In genomic region chr3:128783774-128784173, GRCh38 we compare ENCODE assay signal across 14 cellular contexts. TPM values are rescaled to one million over a fixed set of nuclear protein-coding genes. Genes with fewer than 3 reads are reported as not detected.
DNase-seq lines count a peak whose midpoint lies in the region; ATAC-seq lines count a peak whose summit lies in the region.
"Had no signal": no experiment of that assay in that cellular context is flagged by ENCODE, and none has a peak within 500 bp of the region (broad histone marks: within the 10 kb centered on the region; RNA-seq: fewer than 3 reads in every experiment).

No MANE protein-coding gene starts in this region.

- no peaks in the 10 kb centered on the region for H3K27me3 ChIP-seq in skeletal muscle tissue (ENCODE audit: control insufficient read depth in 3 of 3, insufficient read depth in 3 of 3, low read length in 3 of 3)
- H3K27me3 ChIP-seq: adrenal gland, MG63, upper lobe of right lung had no signal

- peaks cover 38% of the 10 kb centered on the region for H3K36me3 Mint-ChIP-seq in activated T-cell treated with anti-CD3 and anti-CD28 coated beads, Interleukin-2, amount 50 U/mL, for 24 hours (ENCODE audit: low read depth)
- peaks cover 3% of the 10 kb centered on the region for H3K36me3 Mint-ChIP-seq in activated T-helper 17 cell treated with anti-CD3 and anti-CD28 coated beads, Interleukin-2, amount 50 U/mL, for 72 hours (ENCODE audit: low read depth)
- H3K36me3 Mint-ChIP-seq: CD8-positive, alpha-beta T cell had no signal

- H3K9me3 Mint-ChIP-seq in activated T-cell treated with anti-CD3 and anti-CD28 coated beads, Interleukin-2, amount 50 U/mL, for 24 hours: no peaks in the 10 kb centered on the region
- no peaks in the 10 kb centered on the region for H3K9me3 Mint-ChIP-seq in activated T-helper 17 cell treated with anti-CD3 and anti-CD28 coated beads, Interleukin-2, amount 50 U/mL, for 72 hours
- H3K9me3 Mint-ChIP-seq: CD8-positive, alpha-beta T cell had no signal

- H3K9me3 ChIP-seq in skeletal muscle tissue (ENCODE audit: control insufficient read depth in 3 of 3, low read length in 3 of 3): no peaks in the 10 kb centered on the region
- H3K9me3 ChIP-seq: adrenal gland, MG63, upper lobe of right lung had no signal

- no peak for DNase-seq in activated T-cell treated with anti-CD3 and anti-CD28 coated beads, Interleukin-2, amount 50 U/mL, for 24 hours
- DNase-seq in activated T-cell treated with anti-CD3 and anti-CD28 coated beads, Interleukin-2, amount 50 U/mL, for 1 hour: no peak
- no peak for DNase-seq in left cardiac atrium
- DNase-seq: MG63, NCI-H774, SIG-M5, upper lobe of right lung had no signal

- H3K36me3 ChIP-seq in skeletal muscle tissue (ENCODE audit: control insufficient read depth in 3 of 3, insufficient read depth in 3 of 3, low read length in 3 of 3): no peaks in the 10 kb centered on the region
- H3K36me3 ChIP-seq: adrenal gland, upper lobe of right lung had no signal

- peak overlapping the region in 2 of 3 donors; percentile 34 to 39 for H3K9ac ChIP-seq in skeletal muscle tissue (ENCODE audit: low read depth in 1 of 3, low read length in 3 of 3)

- H3K4me3 Mint-ChIP-seq in activated T-cell treated with anti-CD3 and anti-CD28 coated beads, Interleukin-2, amount 50 U/mL, for 24 hours: no peak overlapping the region
- H3K4me3 Mint-ChIP-seq in activated T-helper 17 cell treated with anti-CD3 and anti-CD28 coated beads, Interleukin-2, amount 50 U/mL, for 72 hours: no peak overlapping the region
- H3K4me3 Mint-ChIP-seq: CD8-positive, alpha-beta T cell had no signal

- no peak for ATAC-seq in activated T-helper 17 cell treated with anti-CD3 and anti-CD28 coated beads, Interleukin-2, amount 50 U/mL, for 72 hours (replicated peaks)
- ATAC-seq in left cardiac atrium (peak; percentile 64 to 67), HG03175 (IDR thresholded peaks at IDR 0.05; ENCODE audit: unreplicated experiment) (no peak), HG03571 (IDR thresholded peaks at IDR 0.05; ENCODE audit: unreplicated experiment) (no peak), HG03521 (IDR thresholded peaks at IDR 0.05; ENCODE audit: unreplicated experiment) (no peak)

- no peak overlapping the region for H3K4me3 ChIP-seq in skeletal muscle tissue (ENCODE audit: low read length in 3 of 3)
- H3K4me3 ChIP-seq: adrenal gland, MG63, upper lobe of right lung had no signal

- H3K27me3 Mint-ChIP-seq in activated T-cell treated with anti-CD3 and anti-CD28 coated beads, Interleukin-2, amount 50 U/mL, for 24 hours: no peaks in the 10 kb centered on the region
- H3K27me3 Mint-ChIP-seq in activated T-helper 17 cell treated with anti-CD3 and anti-CD28 coated beads, Interleukin-2, amount 50 U/mL, for 72 hours: no peaks in the 10 kb centered on the region

- H3K27ac ChIP-seq in skeletal muscle tissue (ENCODE audit: low read depth, low read length): peak overlapping the region; percentile 79
- H3K27ac ChIP-seq: adrenal gland, upper lobe of right lung had no signal

- intact Hi-C loops in left cardiac atrium (cut with DNase I): loop anchor here in 1 of 2 donors (10.0 kb wide), 1 partner anchor 59 kb away; the partner anchor contains the start of gene RAB7A

- peaks cover 94% of the 10 kb centered on the region for H3K4me1 Mint-ChIP-seq in activated T-cell treated with anti-CD3 and anti-CD28 coated beads, Interleukin-2, amount 50 U/mL, for 24 hours (ENCODE audit: low read depth)
- peaks cover 68% of the 10 kb centered on the region for H3K4me1 Mint-ChIP-seq in activated T-helper 17 cell treated with anti-CD3 and anti-CD28 coated beads, Interleukin-2, amount 50 U/mL, for 72 hours

- peak overlapping the region; percentile 100 for H3K27ac Mint-ChIP-seq in activated T-cell treated with anti-CD3 and anti-CD28 coated beads, Interleukin-2, amount 50 U/mL, for 24 hours
- H3K27ac Mint-ChIP-seq in activated T-helper 17 cell treated with anti-CD3 and anti-CD28 coated beads, Interleukin-2, amount 50 U/mL, for 72 hours: peak overlapping the region; percentile 24

- peaks cover 70 to 94% (median 79%) of the 10 kb centered on the region in 3 donors for H3K4me1 ChIP-seq in skeletal muscle tissue (ENCODE audit: control insufficient read depth in 3 of 3, insufficient read depth in 3 of 3, low read length in 3 of 3)

RNA-seq across cellular contexts. Expression of gene RAB7A, which starts 57.8 kb away (rescaled TPM):
- 100 to 1,000 TPM; 217 to 228 TPM for total RNA-seq in activated T-helper 17 cell treated with anti-CD3 and anti-CD28 coated beads, Interleukin-2, amount 50 U/mL, for 72 hours
- total RNA-seq in left cardiac atrium (100 to 1,000 TPM; 204 to 255 TPM), skeletal muscle tissue (37.1 TPM)

Comparison
In these comparisons a context has a peak if more than half of its experiments do, and no peak if none do; other contexts are left out.
1. ATAC-seq: peak in left cardiac atrium (2 of 2); none in activated T-helper 17 cell treated with anti-CD3 and anti-CD28 coated beads, Interleukin-2, amount 50 U/mL, for 72 hours (single experiment), HG03175 (single experiment), HG03571 (single experiment) and HG03521 (single experiment).